ENCODE assay signal across 1 cellular context in the genomic region with DNA sequence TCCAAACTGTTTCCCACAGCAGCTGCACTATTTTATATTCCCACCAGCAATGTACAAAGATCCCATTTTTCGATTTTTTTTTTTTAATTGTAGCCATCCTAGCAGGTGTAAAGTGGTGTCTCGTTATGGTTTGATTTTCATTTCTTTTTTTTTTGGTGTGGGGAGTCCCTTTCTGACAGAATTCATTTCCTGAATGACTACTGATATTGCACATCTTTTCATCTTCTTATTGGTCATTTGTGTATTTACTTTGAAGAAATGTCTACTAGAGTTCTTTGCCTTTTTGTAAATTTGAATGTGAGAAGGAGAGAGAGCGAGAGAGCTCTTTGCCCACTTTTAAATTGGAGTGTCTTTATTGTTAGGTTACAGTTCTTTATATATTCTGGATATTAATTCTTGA.
TF ChIP-seq lines count a peak whose summit lies in the region.

No MANE protein-coding gene starts in this region.

TF ChIP-seq in HepG2, 621 proteins besides CTCF, POLR2A, EP300 and RAD21:
- TF ChIP-seq, protein P1, sequence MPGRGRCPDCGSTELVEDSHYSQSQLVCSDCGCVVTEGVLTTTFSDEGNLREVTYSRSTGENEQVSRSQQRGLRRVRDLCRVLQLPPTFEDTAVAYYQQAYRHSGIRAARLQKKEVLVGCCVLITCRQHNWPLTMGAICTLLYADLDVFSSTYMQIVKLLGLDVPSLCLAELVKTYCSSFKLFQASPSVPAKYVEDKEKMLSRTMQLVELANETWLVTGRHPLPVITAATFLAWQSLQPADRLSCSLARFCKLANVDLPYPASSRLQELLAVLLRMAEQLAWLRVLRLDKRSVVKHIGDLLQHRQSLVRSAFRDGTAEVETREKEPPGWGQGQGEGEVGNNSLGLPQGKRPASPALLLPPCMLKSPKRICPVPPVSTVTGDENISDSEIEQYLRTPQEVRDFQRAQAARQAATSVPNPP (CRISPR knock-in tag; IDR thresholded peaks at IDR 0.05) = no peak
- TF ChIP-seq, protein P2, sequence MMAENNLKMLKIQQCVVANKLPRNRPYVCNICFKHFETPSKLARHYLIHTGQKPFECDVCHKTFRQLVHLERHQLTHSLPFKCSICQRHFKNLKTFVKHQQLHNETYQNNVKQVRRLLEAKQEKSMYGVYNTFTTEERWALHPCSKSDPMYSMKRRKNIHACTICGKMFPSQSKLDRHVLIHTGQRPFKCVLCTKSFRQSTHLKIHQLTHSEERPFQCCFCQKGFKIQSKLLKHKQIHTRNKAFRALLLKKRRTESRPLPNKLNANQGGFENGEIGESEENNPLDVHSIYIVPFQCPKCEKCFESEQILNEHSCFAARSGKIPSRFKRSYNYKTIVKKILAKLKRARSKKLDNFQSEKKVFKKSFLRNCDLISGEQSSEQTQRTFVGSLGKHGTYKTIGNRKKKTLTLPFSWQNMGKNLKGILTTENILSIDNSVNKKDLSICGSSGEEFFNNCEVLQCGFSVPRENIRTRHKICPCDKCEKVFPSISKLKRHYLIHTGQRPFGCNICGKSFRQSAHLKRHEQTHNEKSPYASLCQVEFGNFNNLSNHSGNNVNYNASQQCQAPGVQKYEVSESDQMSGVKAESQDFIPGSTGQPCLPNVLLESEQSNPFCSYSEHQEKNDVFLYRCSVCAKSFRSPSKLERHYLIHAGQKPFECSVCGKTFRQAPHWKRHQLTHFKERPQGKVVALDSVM (CRISPR knock-in tag; IDR thresholded peaks at IDR 0.05) = no peak
